ENCODE assay signal across 23 cellular contexts in the genomic region with DNA sequence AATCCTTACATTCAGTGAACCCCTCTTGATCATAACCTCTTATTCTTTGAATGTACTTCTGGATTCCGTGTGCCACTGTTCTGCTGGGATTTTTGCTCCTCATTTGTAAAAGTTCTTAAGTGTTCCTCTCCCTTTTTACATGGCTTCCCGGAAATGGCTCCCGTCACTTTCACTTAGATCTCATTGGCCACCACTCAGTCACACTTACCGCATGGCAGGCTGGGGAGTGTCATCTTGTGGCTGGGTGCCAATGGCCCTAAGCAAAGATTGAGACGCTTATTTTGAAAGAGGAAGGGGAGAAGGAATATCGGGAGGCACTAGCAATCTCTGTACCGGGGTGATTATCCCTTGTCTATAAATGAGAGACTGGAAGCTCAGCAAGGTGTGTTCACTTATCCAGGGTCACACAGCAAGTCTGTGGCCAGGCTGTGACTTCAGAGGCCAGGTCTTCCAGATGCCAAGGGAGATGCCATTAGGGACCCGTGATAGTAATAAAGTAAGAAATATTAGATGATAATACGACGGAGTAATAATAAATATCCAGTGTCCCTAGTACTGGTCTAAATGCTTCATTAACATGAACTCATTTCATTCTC.
"Had no signal": no experiment of that assay in that cellular context is flagged by ENCODE, and none has a peak within 500 bp of the region (broad histone marks: within the 10 kb centered on the region; RNA-seq: fewer than 3 reads in every experiment).

No MANE protein-coding gene starts in this region.

- ATAC-seq: activated T-helper 17 cell treated with anti-CD3 and anti-CD28 coated beads, Interleukin-2, amount 50 U/mL, for 72 hours; effector memory CD8-positive, alpha-beta T cell; left lobe of liver; natural killer cell treated with Interleukin-12 subunit alpha and Interleukin-12 subunit beta and Interleukin-15 and Interleukin-18, amount 100 ng/mL, for 72 hours had no signal

- H3K9me3 Mint-ChIP-seq: activated naive CD8-positive, alpha-beta T cell treated with anti-CD3 and anti-CD28 coated beads, Interleukin-2, amount 50 U/mL, for 24 hours; activated T-helper 17 cell treated with anti-CD3 and anti-CD28 coated beads, Interleukin-2, amount 50 U/mL, for 72 hours; dendritic cell treated with granulocyte-macrophage colony-stimulating factor and Interleukin-4, amounts not matched to agents 40 ng/mL and 50 ng/mL, for 4 days; effector memory CD8-positive, alpha-beta T cell; natural killer cell treated with Interleukin-12 subunit alpha and Interleukin-12 subunit beta and Interleukin-15 and Interleukin-18, amount 100 ng/mL, for 72 hours; T-helper 2 cell treated with Interferon-gamma antibody and Interleukin-4, amounts not matched to agents 5 μg/mL and 100 μg/mL, for 36 hours had no signal

- H3K4me3 ChIP-seq: hepatocyte, right atrium auricular region, transverse colon, vagina had no signal

- DNase-seq: activated CD4-positive, alpha-beta T cell treated with anti-CD3 and anti-CD28 coated beads for 1 hour; activated CD4-positive, alpha-beta T cell treated with anti-CD3 and anti-CD28 coated beads, Interleukin-2, amount 50 U/mL, for 4 hours; activated naive CD4-positive, alpha-beta T cell treated with Interleukin-2 at 50 U/mL for 16 hours; activated naive CD8-positive, alpha-beta T cell treated with anti-CD3 and anti-CD28 coated beads, Interleukin-2, amount 50 U/mL, for 24 hours; activated T-cell treated with anti-CD3 and anti-CD28 coated beads for 4 hours; aorta; cerebellar nuclear complex; effector memory CD8-positive, alpha-beta T cell; islet precursor cell; nucleus accumbens; stimulated activated CD4-positive, alpha-beta T cell treated with anti-CD3 and anti-CD28 coated beads, Interleukin-4, amount 100 ng/mL, for 24 hours; stimulated activated naive CD4-positive, alpha-beta T cell treated with Interleukin-2 at 50 U/mL for 16 hours; substantia nigra; transverse colon had no signal

- H3K9me3 ChIP-seq: right atrium auricular region, transverse colon, vagina had no signal

- H3K4me1 ChIP-seq: right atrium auricular region, transverse colon, vagina had no signal

- H3K4me1 Mint-ChIP-seq: activated T-helper 17 cell treated with anti-CD3 and anti-CD28 coated beads, Interleukin-2, amount 50 U/mL, for 72 hours had no signal

- H3K27ac ChIP-seq: hepatocyte, right atrium auricular region, transverse colon, vagina had no signal

- H2AFZ ChIP-seq: hepatocyte had no signal

- H3K4me2 ChIP-seq: hepatocyte had no signal

- H3K27me3 ChIP-seq: hepatocyte, right atrium auricular region, transverse colon, vagina had no signal

- H3K4me3 Mint-ChIP-seq: activated naive CD8-positive, alpha-beta T cell treated with anti-CD3 and anti-CD28 coated beads, Interleukin-2, amount 50 U/mL, for 24 hours; activated T-helper 17 cell treated with anti-CD3 and anti-CD28 coated beads, Interleukin-2, amount 50 U/mL, for 72 hours; dendritic cell treated with granulocyte-macrophage colony-stimulating factor and Interleukin-4, amounts not matched to agents 40 ng/mL and 50 ng/mL, for 4 days; effector memory CD8-positive, alpha-beta T cell; natural killer cell treated with Interleukin-12 subunit alpha and Interleukin-12 subunit beta and Interleukin-15 and Interleukin-18, amount 100 ng/mL, for 72 hours; T-helper 2 cell treated with Interferon-gamma antibody and Interleukin-4, amounts not matched to agents 5 μg/mL and 100 μg/mL, for 36 hours had no signal

- H3K27me3 Mint-ChIP-seq: activated naive CD8-positive, alpha-beta T cell treated with anti-CD3 and anti-CD28 coated beads, Interleukin-2, amount 50 U/mL, for 24 hours; activated T-helper 17 cell treated with anti-CD3 and anti-CD28 coated beads, Interleukin-2, amount 50 U/mL, for 72 hours; effector memory CD8-positive, alpha-beta T cell; natural killer cell treated with Interleukin-12 subunit alpha and Interleukin-12 subunit beta and Interleukin-15 and Interleukin-18, amount 100 ng/mL, for 72 hours; progenitor cell of endocrine pancreas had no signal

- H3K27ac Mint-ChIP-seq: activated naive CD8-positive, alpha-beta T cell treated with anti-CD3 and anti-CD28 coated beads, Interleukin-2, amount 50 U/mL, for 24 hours; activated T-helper 17 cell treated with anti-CD3 and anti-CD28 coated beads, Interleukin-2, amount 50 U/mL, for 72 hours; dendritic cell treated with granulocyte-macrophage colony-stimulating factor and Interleukin-4, amounts not matched to agents 40 ng/mL and 50 ng/mL, for 4 days; effector memory CD8-positive, alpha-beta T cell; natural killer cell treated with Interleukin-12 subunit alpha and Interleukin-12 subunit beta and Interleukin-15 and Interleukin-18, amount 100 ng/mL, for 72 hours; T-helper 2 cell treated with Interferon-gamma antibody and Interleukin-4, amounts not matched to agents 5 μg/mL and 100 μg/mL, for 36 hours had no signal

- H3K36me3 ChIP-seq: right atrium auricular region, transverse colon, vagina had no signal

- H3K79me2 ChIP-seq: hepatocyte had no signal
